Comparison of ENCODE assay signal across 25 cellular contexts in the genomic region with DNA sequence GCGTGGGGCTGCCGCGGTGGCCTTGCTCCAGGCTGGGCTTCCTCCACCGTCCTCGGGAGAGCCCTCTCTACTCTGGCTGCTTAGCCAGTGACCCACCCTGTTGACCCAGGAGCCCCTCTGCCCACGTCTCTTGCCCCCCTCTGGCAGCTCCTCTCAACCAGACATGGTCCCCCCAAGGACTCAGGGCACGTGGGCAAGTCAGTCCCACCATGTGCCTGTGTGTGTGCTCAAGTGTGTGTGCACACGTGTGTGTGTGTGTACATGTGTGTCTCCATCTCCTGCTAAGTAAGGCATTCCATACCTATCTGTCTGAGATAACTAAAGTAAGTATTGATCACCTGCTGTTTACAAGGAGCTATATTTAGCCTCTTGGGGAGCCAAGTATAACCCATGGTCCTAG.
"Had no signal": no experiment of that assay in that cellular context is flagged by ENCODE, and none has a peak within 500 bp of the region (broad histone marks: within the 10 kb centered on the region; RNA-seq: fewer than 3 reads in every experiment).

No MANE protein-coding gene starts in this region.

- H3K9ac ChIP-seq: parathyroid adenoma had no signal

- H3K4me1 Mint-ChIP-seq: immature natural killer cell; natural killer cell; stimulated activated naive CD8-positive, alpha-beta T cell treated with anti-CD3 and anti-CD28 coated beads, Interleukin-15, amount 100 ng/mL, for 72 hours had no signal

- H3K27me3 ChIP-seq: left lung, sigmoid colon, spleen, tibial nerve, vagina had no signal

- H3K27ac Mint-ChIP-seq: immature natural killer cell; mesothelial cell of epicardium; natural killer cell; nephron progenitor cell; stimulated activated effector memory CD8-positive, alpha-beta T cell treated with anti-CD3 and anti-CD28 coated beads, Interleukin-12 subunit alpha, Interleukin-12 subunit beta, amount 100 ng/mL, for 72 hours; type B pancreatic cell had no signal

- H3K9me3 Mint-ChIP-seq: immature natural killer cell; mesothelial cell of epicardium; naive B cell; natural killer cell; nephron progenitor cell; stimulated activated effector memory CD8-positive, alpha-beta T cell treated with anti-CD3 and anti-CD28 coated beads, Interleukin-12 subunit alpha, Interleukin-12 subunit beta, amount 100 ng/mL, for 72 hours; stimulated activated naive CD8-positive, alpha-beta T cell treated with anti-CD3 and anti-CD28 coated beads, Interleukin-15, amount 100 ng/mL, for 72 hours; type B pancreatic cell had no signal

- DNase-seq: hypothalamus; immature natural killer cell; kidney; left colon; mesendoderm; naive B cell; natural killer cell; nephron progenitor cell; nucleus accumbens; right cardiac atrium; sigmoid colon; small intestine; spleen; stimulated activated CD4-positive, alpha-beta T cell treated with anti-CD3 and anti-CD28 coated beads, Interleukin-4, amount 100 ng/mL, for 24 hours; stimulated activated naive CD4-positive, alpha-beta T cell; stimulated activated naive CD8-positive, alpha-beta T cell treated with anti-CD3 and anti-CD28 coated beads, Interleukin-15, amount 100 ng/mL, for 72 hours; substantia nigra had no signal

- H3K36me3 ChIP-seq: left lung, sigmoid colon, spleen, tibial nerve, vagina had no signal

- H3K9me3 ChIP-seq: left lung, sigmoid colon, spleen, tibial nerve, vagina had no signal

- H3K36me3 Mint-ChIP-seq: immature natural killer cell; mesothelial cell of epicardium; naive B cell; natural killer cell; stimulated activated effector memory CD8-positive, alpha-beta T cell treated with anti-CD3 and anti-CD28 coated beads, Interleukin-12 subunit alpha, Interleukin-12 subunit beta, amount 100 ng/mL, for 72 hours; type B pancreatic cell had no signal

- ATAC-seq: left colon; left lung; natural killer cell; right cardiac atrium; stimulated activated effector memory CD8-positive, alpha-beta T cell treated with anti-CD3 and anti-CD28 coated beads, Interleukin-12 subunit alpha, Interleukin-12 subunit beta, amount 100 ng/mL, for 72 hours; stimulated activated naive CD8-positive, alpha-beta T cell treated with anti-CD3 and anti-CD28 coated beads, Interleukin-15, amount 100 ng/mL, for 72 hours had no signal

- H3K4me3 ChIP-seq: left lung, lung, sigmoid colon, spleen, tibial nerve, vagina had no signal

- H3K4me3 Mint-ChIP-seq: immature natural killer cell; mesothelial cell of epicardium; naive B cell; natural killer cell; nephron progenitor cell; stimulated activated effector memory CD8-positive, alpha-beta T cell treated with anti-CD3 and anti-CD28 coated beads, Interleukin-12 subunit alpha, Interleukin-12 subunit beta, amount 100 ng/mL, for 72 hours; stimulated activated naive CD8-positive, alpha-beta T cell treated with anti-CD3 and anti-CD28 coated beads, Interleukin-15, amount 100 ng/mL, for 72 hours; type B pancreatic cell had no signal
